21 cellular contexts compared by ENCODE assay signal in the genomic region with DNA sequence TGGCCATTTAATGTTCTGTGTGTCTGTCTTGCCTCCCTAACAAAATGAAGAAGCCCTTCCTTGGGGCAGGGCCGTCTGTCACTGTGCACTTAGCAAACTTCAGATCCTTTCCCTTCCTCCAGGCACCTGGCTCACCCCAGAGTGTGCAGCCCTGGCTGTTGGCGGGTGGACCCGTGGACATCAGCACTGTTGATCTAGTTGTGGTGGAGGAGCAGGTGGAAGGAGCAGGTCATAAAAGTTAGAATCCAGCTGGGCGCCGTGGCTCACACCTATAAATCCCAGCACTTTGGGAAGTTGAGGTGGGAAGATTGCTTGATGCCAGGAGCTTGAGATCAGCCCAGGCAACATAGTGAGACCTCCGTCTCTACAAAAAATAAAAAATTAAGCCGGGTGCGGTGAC. TPM values are rescaled to one million over a fixed set of nuclear protein-coding genes. Genes with fewer than 3 reads are reported as not detected.
DNase-seq lines count a peak whose midpoint lies in the region; FAIRE-seq and TF ChIP-seq lines count a peak whose summit lies in the region.
"Had no signal": no experiment of that assay in that cellular context is flagged by ENCODE, and none has a peak within 500 bp of the region (broad histone marks: within the 10 kb centered on the region; RNA-seq: fewer than 3 reads in every experiment).

No MANE protein-coding gene starts in this region.

- no peak overlapping the region for H3K4me3 ChIP-seq in LNCaP clone FGC (ENCODE audit: low read depth, low read length)
- H3K4me3 ChIP-seq in astrocyte (ENCODE audit: insufficient read depth, low read depth, low read length), result no peak overlapping the region
- H3K4me3 ChIP-seq in uterus, result no peak overlapping the region

- peak overlapping the region; percentile 26 for H3K27ac Mint-ChIP-seq in T-helper 2 cell treated with Interferon-gamma antibody and Interleukin-4, amounts not matched to agents 5 μg/mL and 100 μg/mL, for 36 hours
- H3K27ac Mint-ChIP-seq in astrocyte (ENCODE audit: unreplicated experiment) (peak overlapping the region; percentile 1), progenitor cell of endocrine pancreas (peak overlapping the region; percentile 15)

- no peak for TF ChIP-seq POLR2A in uterus (IDR thresholded peaks at IDR 0.05)

- TF ChIP-seq CTCF in LNCaP clone FGC (IDR thresholded peaks at IDR 0.05; ENCODE audit: control insufficient read depth, extremely low read depth, insufficient read depth), result no peak
- no peak for TF ChIP-seq CTCF in astrocyte (IDR thresholded peaks at IDR 0.05; ENCODE audit: insufficient read depth, low read depth, low read length)
- no peak for TF ChIP-seq CTCF in progenitor cell of endocrine pancreas (IDR thresholded peaks at IDR 0.05; ENCODE audit: unreplicated experiment)
- TF ChIP-seq CTCF in D721Med (IDR thresholded peaks at IDR 0.05; ENCODE audit: insufficient read depth, missing control alignments), result no peak
- TF ChIP-seq CTCF in uterus (IDR thresholded peaks at IDR 0.05), result no peak

- H3K27ac ChIP-seq in astrocyte (ENCODE audit: low read depth, low read length) (no peak overlapping the region), uterus (no peak overlapping the region)
- H3K27ac ChIP-seq: RWPE1 had no signal

- DNase-seq in T-helper 2 cell treated with Interferon-gamma antibody and Interleukin-4, amounts not matched to agents 5 μg/mL and 100 μg/mL, for 36 hours (ENCODE audit: low spot score), result no peak
- DNase-seq in T-helper 2 cell (no peak), LNCaP clone FGC (ENCODE audit: low read depth) (peak; percentile 58), astrocyte (ENCODE audit: low read depth) (no peak), progenitor cell of endocrine pancreas (ENCODE audit: low spot score, unreplicated experiment) (no peak), D721Med (ENCODE audit: insufficient read length, low spot score) (no peak), uterus (no peak), RCC 7860 (ENCODE audit: low spot score) (no peak)
- DNase-seq: AML-193; Calu3; CD4-positive, CD25-positive, alpha-beta regulatory T cell; H7; IMR-90; MV-4-11; NCI-H1417 treated with DMSO at 0.1 percent for 48 hours; NCI-H226; NCI-H774 had no signal

- no peak overlapping the region for H3K9ac ChIP-seq in astrocyte (ENCODE audit: low read length)

- no peaks in the 10 kb centered on the region for H4K20me1 ChIP-seq in astrocyte (ENCODE audit: insufficient read depth, low read length)

- FAIRE-seq in astrocyte (lab: Jason Lieb, UNC), result no peak
- no peak for FAIRE-seq in D721Med (lab: Jason Lieb, UNC)
- FAIRE-seq in RCC 7860 (lab: Jason Lieb, UNC), result no peak
- FAIRE-seq: GM18507 had no signal

- no peak overlapping the region for H3K4me2 ChIP-seq in astrocyte (ENCODE audit: low read length)

- H2AFZ ChIP-seq in astrocyte (ENCODE audit: low read depth, low read length), result no peak overlapping the region

- no peaks in the 10 kb centered on the region for H3K79me2 ChIP-seq in astrocyte (ENCODE audit: insufficient read depth, low read length)

- no peaks in the 10 kb centered on the region for H3K9me3 Mint-ChIP-seq in T-helper 2 cell treated with Interferon-gamma antibody and Interleukin-4, amounts not matched to agents 5 μg/mL and 100 μg/mL, for 36 hours
- H3K9me3 Mint-ChIP-seq in astrocyte (ENCODE audit: unreplicated experiment) (no peaks in the 10 kb centered on the region), progenitor cell of endocrine pancreas (ENCODE audit: low read depth) (no peaks in the 10 kb centered on the region)
- H3K9me3 Mint-ChIP-seq: CD4-positive, CD25-positive, alpha-beta regulatory T cell had no signal

- H3K36me3 Mint-ChIP-seq in T-helper 2 cell treated with Interferon-gamma antibody and Interleukin-4, amounts not matched to agents 5 μg/mL and 100 μg/mL, for 36 hours (ENCODE audit: low read depth), result peaks cover 25% of the 10 kb centered on the region
- H3K36me3 Mint-ChIP-seq in astrocyte (ENCODE audit: low read depth, unreplicated experiment) (no peaks in the 10 kb centered on the region), progenitor cell of endocrine pancreas (ENCODE audit: insufficient read depth) (peaks cover 11% of the 10 kb centered on the region)

- no peaks in the 10 kb centered on the region for H3K4me1 ChIP-seq in astrocyte (ENCODE audit: insufficient read depth, low read length)
- H3K4me1 ChIP-seq in uterus, result no peaks in the 10 kb centered on the region

- H3K36me3 ChIP-seq in astrocyte (ENCODE audit: insufficient read depth, low read length), result no peaks in the 10 kb centered on the region
- no peaks in the 10 kb centered on the region for H3K36me3 ChIP-seq in uterus

- H3K9me3 ChIP-seq in astrocyte (ENCODE audit: insufficient read depth, low read depth, low read length) (no peaks in the 10 kb centered on the region), uterus (no peaks in the 10 kb centered on the region)

- no peak overlapping the region for H3K4me3 Mint-ChIP-seq in T-helper 2 cell treated with Interferon-gamma antibody and Interleukin-4, amounts not matched to agents 5 μg/mL and 100 μg/mL, for 36 hours
- H3K4me3 Mint-ChIP-seq in astrocyte (ENCODE audit: unreplicated experiment), result no peak overlapping the region
- H3K4me3 Mint-ChIP-seq in progenitor cell of endocrine pancreas (ENCODE audit: low read depth), result no peak overlapping the region
- H3K4me3 Mint-ChIP-seq: CD4-positive, CD25-positive, alpha-beta regulatory T cell had no signal

- no peaks in the 10 kb centered on the region for H3K27me3 Mint-ChIP-seq in T-helper 2 cell treated with Interferon-gamma antibody and Interleukin-4, amounts not matched to agents 5 μg/mL and 100 μg/mL, for 36 hours (ENCODE audit: low read depth)
- no peaks in the 10 kb centered on the region for H3K27me3 Mint-ChIP-seq in astrocyte (ENCODE audit: low read depth, unreplicated experiment)
- H3K27me3 Mint-ChIP-seq in progenitor cell of endocrine pancreas, result no peaks in the 10 kb centered on the region
- H3K27me3 Mint-ChIP-seq: CD4-positive, CD25-positive, alpha-beta regulatory T cell had no signal

- intact Hi-C loops in uterus (cut with DNase I; ENCODE audit: low total_unique reads), result no loop called here

- peaks cover 28% of the 10 kb centered on the region for H3K4me1 Mint-ChIP-seq in T-helper 2 cell treated with Interferon-gamma antibody and Interleukin-4, amounts not matched to agents 5 μg/mL and 100 μg/mL, for 36 hours (ENCODE audit: low read depth)
- H3K4me1 Mint-ChIP-seq in astrocyte (ENCODE audit: low read depth, unreplicated experiment) (no peaks in the 10 kb centered on the region), progenitor cell of endocrine pancreas (ENCODE audit: low read depth) (peaks cover 21% of the 10 kb centered on the region)

- H3K27me3 ChIP-seq in astrocyte (ENCODE audit: insufficient read depth, low read length) (peaks cover 2% of the 10 kb centered on the region), uterus (no peaks in the 10 kb centered on the region)

RNA-seq across cellular contexts. Expression of a gene that starts 12.7 kb away (rescaled TPM):
- total RNA-seq in astrocyte, result 0.50 TPM in 1 of 2 replicates, not detected in the other
- 12.2 and 14.0 TPM in 2 replicates for total RNA-seq in progenitor cell of endocrine pancreas
- not detected for total RNA-seq in uterus
- total RNA-seq: A673, IMR-90, SK-MEL-5 had no signal

RNA-seq across cellular contexts. Expression of a gene that starts 18.2 kb away (rescaled TPM):
- total RNA-seq in astrocyte, result 68.2 and 71.0 TPM in 2 replicates
- 62.3 and 66.5 TPM in 2 replicates for total RNA-seq in progenitor cell of endocrine pancreas
- total RNA-seq in uterus, result 100 to 1,000 TPM in 3 of 4 donors, 10 to 100 TPM in 1; 87.9 to 359 (median 148) TPM
